ENCODE assay signal across 7 cellular contexts in the genomic region with DNA sequence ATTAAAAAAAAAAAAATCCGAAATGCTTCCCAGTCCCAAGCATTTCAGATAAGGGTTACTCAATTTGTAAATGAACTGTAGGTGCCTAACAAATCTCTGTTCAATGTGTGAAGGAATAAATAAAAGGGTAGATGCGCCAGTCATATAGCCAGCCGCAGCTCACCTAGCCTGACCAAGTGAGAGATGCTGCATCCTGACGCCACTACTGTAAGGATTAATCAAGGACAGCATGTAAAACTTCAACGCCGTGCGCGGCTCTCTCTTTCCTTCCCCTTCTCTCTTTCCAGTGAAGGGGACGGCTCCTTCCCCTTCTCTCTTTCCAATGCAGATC. TPM values are rescaled to one million over a fixed set of nuclear protein-coding genes. Genes with fewer than 3 reads are reported as not detected.
DNase-seq lines count a peak whose midpoint lies in the region; ATAC-seq, FAIRE-seq and TF ChIP-seq lines count a peak whose summit lies in the region.

No MANE protein-coding gene starts in this region.

- H3K36me3 ChIP-seq in mucosa of rectum (ENCODE audit: control insufficient read depth in 2 of 2, insufficient read depth in 2 of 2, low read length in 2 of 2), result peaks cover 0 to 3% of the 10 kb centered on the region in 2 donors

- peaks cover 0 to 2% of the 10 kb centered on the region in 2 donors for H3K27me3 ChIP-seq in mucosa of rectum (ENCODE audit: control insufficient read depth in 2 of 2, insufficient read depth in 2 of 2, low read length in 2 of 2)

- peak overlapping the region; percentile 78 for H3K4me3 ChIP-seq in Jurkat, Clone E6-1 (ENCODE audit: low read length)
- peak overlapping the region; percentile 87 to 92 for H3K4me3 ChIP-seq in mucosa of rectum (ENCODE audit: low read length in 2 of 2)

- DNase-seq in Jurkat, Clone E6-1 (ENCODE audit: low read depth, low spot score), result no peak
- DNase-seq in NCI-H748 treated with DMSO at 0.1 percent for 48 hours (lab: John Stamatoyannopoulos, UW) (no peak), SIG-M5 treated with dmso at 0.1 percent for 504 hours (lab: John Stamatoyannopoulos, UW; ENCODE audit: unreplicated experiment) (no peak), GM12891 (ENCODE audit: insufficient read length, low spot score) (no peak)

- peaks cover 4% of the 10 kb centered on the region in 2 donors for H3K4me1 ChIP-seq in mucosa of rectum (ENCODE audit: control insufficient read depth in 2 of 2, insufficient read depth in 2 of 2, low read length in 2 of 2)

- no peak for FAIRE-seq in GM12891 (lab: Jason Lieb, UNC)

- H3K27ac ChIP-seq in cingulate gyrus (ENCODE audit: low read depth, low read length), result peak overlapping the region; percentile 50
- H3K27ac ChIP-seq in mucosa of rectum (ENCODE audit: low read depth in 2 of 2, low read length in 2 of 2), result peak overlapping the region; percentile 50 to 62

- peak; percentile 15 for ATAC-seq in GM21390 (IDR thresholded peaks at IDR 0.05; ENCODE audit: unreplicated experiment)

- no peak for TF ChIP-seq POLR2A in GM12891 (IDR thresholded peaks at IDR 0.05; ENCODE audit: low read depth, low read length)

- H3K9ac ChIP-seq in mucosa of rectum (ENCODE audit: low read depth in 1 of 2, low read length in 2 of 2), result peak overlapping the region; percentile 54 to 74

- H3K9me3 ChIP-seq in mucosa of rectum (ENCODE audit: control insufficient read depth in 2 of 2, low read length in 2 of 2), result no peaks in the 10 kb centered on the region

TF ChIP-seq in GM12891, 5 proteins besides CTCF, POLR2A, EP300 and RAD21:
- no peak for TF ChIP-seq POLR2AphosphoS5 (IDR thresholded peaks at IDR 0.05; ENCODE audit: low read depth, low read length)

RNA-seq across cellular contexts. Expression of a gene that starts 0.4 kb away (rescaled TPM):
- 98.8 TPM for polyA plus RNA-seq in Jurkat, Clone E6-1 (2012; ENCODE audit: insufficient read depth, insufficient read length)
- polyA plus RNA-seq in GM12891 (2012; ENCODE audit: low read depth, missing spikeins), result 40.7 TPM

RNA-seq across cellular contexts. Expression of a gene that starts 56.1 kb away (rescaled TPM):
- 282 TPM for polyA plus RNA-seq in Jurkat, Clone E6-1 (2012; ENCODE audit: insufficient read depth, insufficient read length)
- 324 TPM for polyA plus RNA-seq in GM12891 (2012; ENCODE audit: low read depth, missing spikeins)
